8 cellular contexts compared by ENCODE assay signal in genomic region chr17:81702934-81703746, GRCh38. TPM values are rescaled to one million over a fixed set of nuclear protein-coding genes. Genes with fewer than 3 reads are reported as not detected.
A peak's percentile ranks its signal among the peaks of the same experiment; 100 is the strongest.
DNase-seq lines count a peak whose midpoint lies in the region; ATAC-seq and TF ChIP-seq lines count a peak whose summit lies in the region.

TSS of gene MRPL12 (plus strand) at chr17:81703367. CDS start at chr17:81703502, 135 bp downstream.

- intact Hi-C loops in T-helper 1 cell treated with Interleukin-12 subunit alpha and Interleukin-12 subunit beta and Interleukin-4 antibody, amounts not matched to agents 30 ng/mL and 1 ng/mL, for 36 hours (cut with micrococcal nuclease), result loop anchor here (1.0 to 5.0 kb wide), 6 partner anchors 9 to 191 kb away; partner anchors contain the start of genes ACTG1, ARL16, CCDC137 and OXLD1
- intact Hi-C loops in left ventricle myocardium inferior (cut with micrococcal nuclease), result no loop called here
- intact Hi-C loops in upper lobe of right lung (cut with DNase I), result no loop called here

- H3K9me3 Mint-ChIP-seq in progenitor cell of endocrine pancreas (ENCODE audit: low read depth), result no peaks in the 10 kb centered on the region

- H3K27me3 ChIP-seq in left ventricle myocardium inferior (ENCODE audit: low read depth) (no peaks in the 10 kb centered on the region), upper lobe of right lung (no peaks in the 10 kb centered on the region)

- H3K4me1 Mint-ChIP-seq in progenitor cell of endocrine pancreas (ENCODE audit: low read depth), result peaks cover 9% of the 10 kb centered on the region

- peaks cover 66% of the 10 kb centered on the region for H3K36me3 ChIP-seq in left ventricle myocardium inferior
- peaks cover 60% of the 10 kb centered on the region for H3K36me3 ChIP-seq in upper lobe of right lung

- H3K27ac ChIP-seq in left ventricle myocardium inferior (replicated peaks) (peak within 1 kb of the TSS; percentile 96), upper lobe of right lung (peak within 1 kb of the TSS; percentile 95)

- peak within 1 kb of the TSS; percentile 93 for H3K4me3 Mint-ChIP-seq in progenitor cell of endocrine pancreas (ENCODE audit: low read depth)

- H3K4me1 ChIP-seq in left ventricle myocardium inferior (peaks cover 44% of the 10 kb centered on the region), upper lobe of right lung (peaks cover 30% of the 10 kb centered on the region)

- H3K27ac Mint-ChIP-seq in progenitor cell of endocrine pancreas, result peak within 1 kb of the TSS; percentile 98

- H3K4me3 ChIP-seq in GM12875 (ENCODE audit: low read depth, low read length), result peak within 1 kb of the TSS; percentile 83
- H3K4me3 ChIP-seq in left ventricle myocardium inferior, result peak within 1 kb of the TSS; percentile 98
- peak within 1 kb of the TSS; percentile 88 for H3K4me3 ChIP-seq in upper lobe of right lung

- no peaks in the 10 kb centered on the region for H3K27me3 Mint-ChIP-seq in progenitor cell of endocrine pancreas

- H3K9me3 ChIP-seq in left ventricle myocardium inferior (replicated peaks) (no peaks in the 10 kb centered on the region), upper lobe of right lung (no peaks in the 10 kb centered on the region)

- ATAC-seq in HG02763 (IDR thresholded peaks at IDR 0.05; ENCODE audit: unreplicated experiment), result peak; percentile 90
- ATAC-seq in upper lobe of right lung, result peak; percentile 97

- DNase-seq in NCI-H146 (lab: John Stamatoyannopoulos, UW) (peak; percentile 93), amniotic epithelial cell (ENCODE audit: low read depth) (peak; percentile 87), left ventricle myocardium inferior (peak; percentile 94), progenitor cell of endocrine pancreas (ENCODE audit: low spot score, unreplicated experiment) (peak; percentile 82), upper lobe of right lung (peak; percentile 97)

- TF ChIP-seq CTCF in GM12875 (IDR thresholded peaks at IDR 0.05; ENCODE audit: borderline replicate concordance, insufficient read depth, low read depth, low read length), result no peak
- no peak for TF ChIP-seq CTCF in left ventricle myocardium inferior (IDR thresholded peaks at IDR 0.05; ENCODE audit: borderline replicate concordance)
- peak; percentile 32 for TF ChIP-seq CTCF in progenitor cell of endocrine pancreas (IDR thresholded peaks at IDR 0.05; ENCODE audit: unreplicated experiment)
- peak; percentile 42 for TF ChIP-seq CTCF in upper lobe of right lung (IDR thresholded peaks at IDR 0.05)

- H3K36me3 Mint-ChIP-seq in progenitor cell of endocrine pancreas (ENCODE audit: insufficient read depth), result peaks cover 15% of the 10 kb centered on the region

RNA-seq across cellular contexts. Expression of gene MRPL12, which starts in this region (rescaled TPM):
- total RNA-seq in T-helper 1 cell treated with Interleukin-12 subunit alpha and Interleukin-12 subunit beta and Interleukin-4 antibody, amounts not matched to agents 30 ng/mL and 1 ng/mL, for 36 hours, result 85.6 and 86.6 TPM in 2 replicates
- 157 TPM for total RNA-seq in left ventricle myocardium inferior
- total RNA-seq in progenitor cell of endocrine pancreas, result 63.6 and 63.9 TPM in 2 replicates
- 40.3 TPM for total RNA-seq in upper lobe of right lung

Comparison
In these comparisons a context has a peak if more than half of its experiments do, and no peak if none do; other contexts are left out.
1. Peak in every context shown above with its lines: DNase-seq, ATAC-seq, H3K4me3 ChIP-seq and H3K27ac ChIP-seq.
2. CTCF ChIP-seq: peak in progenitor cell of endocrine pancreas (single experiment) and upper lobe of right lung (single experiment); none in GM12875 (single experiment) and left ventricle myocardium inferior (single experiment).